16 cellular contexts compared by ENCODE assay signal in the genomic region with DNA sequence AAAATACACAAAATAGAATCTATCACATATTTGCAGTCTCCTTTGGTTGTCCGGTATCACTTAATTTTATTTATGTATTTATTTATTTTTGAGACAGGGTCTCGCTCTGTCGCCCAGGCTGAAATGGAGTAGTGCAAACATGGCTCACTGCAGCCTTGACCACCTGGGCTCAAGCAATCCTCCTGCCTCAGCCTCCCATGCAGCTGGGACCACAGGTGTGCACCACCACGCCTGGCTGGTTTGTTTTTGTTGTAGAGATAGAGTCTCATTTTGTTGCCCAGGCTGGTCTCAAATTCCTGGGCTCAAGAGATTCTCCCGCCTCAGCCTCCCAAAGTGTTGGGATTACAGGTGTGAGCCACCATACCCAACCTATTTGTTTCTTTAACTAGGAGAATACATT. TPM values are rescaled to one million over a fixed set of nuclear protein-coding genes. Genes with fewer than 3 reads are reported as not detected.
DNase-seq lines count a peak whose midpoint lies in the region; ATAC-seq, FAIRE-seq and TF ChIP-seq lines count a peak whose summit lies in the region.
"Had no signal": no experiment of that assay in that cellular context is flagged by ENCODE, and none has a peak within 500 bp of the region (broad histone marks: within the 10 kb centered on the region; RNA-seq: fewer than 3 reads in every experiment).

No MANE protein-coding gene starts in this region.

- peaks cover 98% of the 10 kb centered on the region for H3K79me2 ChIP-seq in SU-DHL-6 (ENCODE audit: insufficient read depth, low read length)

- no peaks in the 10 kb centered on the region for H3K9me2 ChIP-seq in SU-DHL-6 (replicated peaks; ENCODE audit: insufficient read depth, low read length)

- FAIRE-seq in urothelium cell line (lab: Jason Lieb, UNC): peak; percentile 75
- FAIRE-seq: A204.1, GM18507, H54 had no signal

- no peak overlapping the region for H2AFZ ChIP-seq in SU-DHL-6 (ENCODE audit: low read depth, low read length, severe bottlenecking)
- H2AFZ ChIP-seq: GM23248 had no signal

- no peak for ATAC-seq in left cardiac atrium
- ATAC-seq: HCT116 had no signal

- intact Hi-C loops in left cardiac atrium (cut with DNase I): no loop called here

- H4K20me1 ChIP-seq in BLaER1: peaks cover 16% of the 10 kb centered on the region; the same call in 1 of the 2 replicates
- H4K20me1 ChIP-seq in SU-DHL-6 (ENCODE audit: low read depth, low read length): peaks cover 8% of the 10 kb centered on the region; the same call in 1 of the 2 replicates

- CTCF ChIA-PET in HEK293 (lab: Yijun Ruan, JAX): no interaction called here

- H3K27ac ChIP-seq in BLaER1 (no peak overlapping the region), HEK293 (ENCODE audit: extremely low read depth, low read depth, low read length) (no peak overlapping the region), SU-DHL-6 (ENCODE audit: low read depth, low read length) (peak overlapping the region; percentile 79)
- H3K27ac ChIP-seq: GM23248 had no signal

- POLR2A ChIA-PET in HEK293 (lab: Yijun Ruan, JAX): no interaction called here

- H3K9ac ChIP-seq in BLaER1 (no peak overlapping the region), SU-DHL-6 (ENCODE audit: low read length) (no peak overlapping the region)
- H3K9ac ChIP-seq: GM23248 had no signal

- 0 out of 2 replicates have a peak, but pooled peaks cover 14% of the 10 kb centered on the region for H3K36me3 ChIP-seq in BLaER1
- no peaks in the 10 kb centered on the region; a peak in 2 of 3 replicates for H3K36me3 ChIP-seq in HEK293 (ENCODE audit: control insufficient read depth in 2 of 2, insufficient read depth in 1 of 2, low read length in 2 of 2)
- peaks cover 44% of the 10 kb centered on the region for H3K36me3 ChIP-seq in SU-DHL-6 (ENCODE audit: low read length)
- H3K36me3 ChIP-seq: BE2C had no signal

- H3K4me2 ChIP-seq in BLaER1 (peak overlapping the region; percentile 43; the same call in 1 of the 2 replicates), SU-DHL-6 (ENCODE audit: low read depth, low read length, poor library complexity, severe bottlenecking) (peak overlapping the region; percentile 40)

- TF ChIP-seq CTCF in HEK293 (tag by site-specific recombination; IDR thresholded peaks at IDR 0.05) (no peak), SU-DHL-6 (IDR thresholded peaks at IDR 0.05; ENCODE audit: insufficient read depth, low read length, poor library complexity, severe bottlenecking) (no peak)

- H3K9me3 ChIP-seq in BLaER1 (0 out of 2 replicates have a peak, but pooled peaks cover 3% of the 10 kb centered on the region), HEK293 (ENCODE audit: control insufficient read depth, insufficient read depth, low read depth, low read length) (no peaks in the 10 kb centered on the region), SU-DHL-6 (ENCODE audit: insufficient read depth, low read length) (no peaks in the 10 kb centered on the region)
- H3K9me3 ChIP-seq: BE2C had no signal

- H3K27me3 ChIP-seq in BLaER1: no peaks in the 10 kb centered on the region
- H3K27me3 ChIP-seq in SU-DHL-6 (ENCODE audit: low read length): no peaks in the 10 kb centered on the region
- H3K27me3 ChIP-seq: BE2C had no signal

- H3F3A ChIP-seq in SU-DHL-6 (ENCODE audit: insufficient read depth): peaks cover 44% of the 10 kb centered on the region

- no peak for DNase-seq in urothelium cell line (ENCODE audit: low spot score)
- no peak for DNase-seq in activated CD4-positive, alpha-beta T cell treated with anti-CD3 and anti-CD28 coated beads for 48 hours
- DNase-seq in HT-29 (ENCODE audit: low spot score): no peak
- DNase-seq in left cardiac atrium: no peak
- DNase-seq: BE2C; CD8-positive, alpha-beta memory T cell; DMS53; GM23248; IMR-90 had no signal

- H3K4me3 ChIP-seq in BLaER1 (no peak overlapping the region), HEK293 (ENCODE audit: low read depth, low read length) (no peak overlapping the region), SU-DHL-6 (ENCODE audit: insufficient read depth, low read length, poor library complexity, severe bottlenecking) (no peak overlapping the region)
- H3K4me3 ChIP-seq: GM23248 had no signal

- H3K4me1 ChIP-seq in BLaER1 (peaks cover 17% of the 10 kb centered on the region), HEK293 (ENCODE audit: control insufficient read depth, insufficient read depth, low read length) (peaks cover 14% of the 10 kb centered on the region)

TF ChIP-seq in HEK293, 187 proteins besides CTCF, POLR2A, EP300 and RAD21:
- TF ChIP-seq SCRT1 (tag by site-specific recombination; IDR thresholded peaks at IDR 0.05; ENCODE audit: borderline replicate concordance) (peak; percentile 63), ZNF211 (tag by site-specific recombination; IDR thresholded peaks at IDR 0.05; ENCODE audit: low read depth) (no peak)

RNA-seq across cellular contexts. Expression of a gene that starts 33.9 kb away (rescaled TPM):
- total RNA-seq in HT-29 (2014; rRNA removed; shearing (Covaris generic)): 9.0 and 9.7 TPM in 2 replicates
- 10 to 100 TPM; 18.1 to 22.9 TPM for total RNA-seq in left cardiac atrium
